In genomic region chr12:124213606-124214347, GRCh38 we compare ENCODE assay signal across 30 cellular contexts.
DNase-seq lines count a peak whose midpoint lies in the region; ATAC-seq and TF ChIP-seq lines count a peak whose summit lies in the region.
"Had no signal": no experiment of that assay in that cellular context is flagged by ENCODE, and none has a peak within 500 bp of the region (broad histone marks: within the 10 kb centered on the region; RNA-seq: fewer than 3 reads in every experiment).

No MANE protein-coding gene starts in this region.

- DNase-seq in A172 (ENCODE audit: low spot score) (peak; percentile 76), RPMI7951 (ENCODE audit: low read depth) (peak; percentile 80), choroid plexus epithelial cell (ENCODE audit: low read depth) (peak; percentile 93), UCSD-AML1 (lab: John Stamatoyannopoulos, UW; ENCODE audit: unreplicated experiment) (no peak), NCI-H510A treated with DMSO at 0.1 percent for 48 hours (lab: John Stamatoyannopoulos, UW) (no peak)
- no peak for DNase-seq in stimulated activated CD8-positive, alpha-beta memory T cell treated with anti-CD3 and anti-CD28 coated beads, Interleukin-4, amount 100 ng/mL, for 48 hours
- DNase-seq: activated CD4-positive, alpha-beta T cell treated with anti-CD3 and anti-CD28 coated beads, Interleukin-2, amount 10 ng/mL, durations not matched to agents 7 days and 5 days; AML-193; CD4-positive, alpha-beta memory T cell; foreskin keratinocyte; heart right ventricle; KBM-7; kidney glomerular epithelial cell; NCI-H1105; NCI-H2081 treated with DMSO at 0.1 percent for 48 hours; NCI-H2227 treated with DMSO at 0.1 percent for 48 hours; NCI-H69; Peyer's patch; stimulated activated CD4-positive, alpha-beta T cell treated with anti-CD3 and anti-CD28 coated beads, Interleukin-1b, Interleukin-23, amount 100 ng/mL, for 48 hours; stimulated activated naive CD8-positive, alpha-beta T cell treated with anti-CD3 and anti-CD28 coated beads, Interleukin-15, Interleukin-2, amounts not matched to agents 100 U/mL and 50 U/mL, for 24 hours; T-helper 9 cell; testis had no signal

- peak overlapping the region; percentile 18 to 85 (median 58) for H3K27ac Mint-ChIP-seq in nephron
- H3K27ac Mint-ChIP-seq: activated CD4-positive, alpha-beta T cell treated with anti-CD3 and anti-CD28 coated beads, Interleukin-2, amount 10 ng/mL, durations not matched to agents 7 days and 5 days; activated naive CD4-positive, alpha-beta T cell treated with anti-CD3 and anti-CD28 coated beads, Interleukin-2, amount 50 U/mL, for 24 hours; CD4-positive, alpha-beta memory T cell; dendritic cell treated with granulocyte-macrophage colony-stimulating factor and Interleukin-4, amounts not matched to agents 40 ng/mL and 50 ng/mL, for 4 days; WTC11 had no signal

- no peak overlapping the region for H3K4me3 ChIP-seq in choroid plexus epithelial cell (ENCODE audit: low read depth, low read length)
- H3K4me3 ChIP-seq: heart right ventricle, lung, Peyer's patch, smooth muscle cell, testis had no signal

- H3K36me3 Mint-ChIP-seq in nephron (ENCODE audit: low read depth), result peaks cover 11% of the 10 kb centered on the region

- no peak for ATAC-seq in GM18868 (IDR thresholded peaks at IDR 0.05; ENCODE audit: unreplicated experiment)
- ATAC-seq: foreskin keratinocyte; heart right ventricle; stimulated activated naive CD8-positive, alpha-beta T cell treated with anti-CD3 and anti-CD28 coated beads, Interleukin-15, Interleukin-2, amounts not matched to agents 100 U/mL and 50 U/mL, for 24 hours; WTC11 had no signal

- no peak overlapping the region for H3K4me3 Mint-ChIP-seq in nephron
- H3K4me3 Mint-ChIP-seq: activated CD4-positive, alpha-beta T cell treated with anti-CD3 and anti-CD28 coated beads, Interleukin-2, amount 10 ng/mL, durations not matched to agents 7 days and 5 days; activated naive CD4-positive, alpha-beta T cell treated with anti-CD3 and anti-CD28 coated beads, Interleukin-2, amount 50 U/mL, for 24 hours; CD4-positive, alpha-beta memory T cell; central memory CD8-positive, alpha-beta T cell; dendritic cell treated with granulocyte-macrophage colony-stimulating factor and Interleukin-4, amounts not matched to agents 40 ng/mL and 50 ng/mL, for 4 days; WTC11 had no signal

- H3K27me3 Mint-ChIP-seq in nephron (ENCODE audit: low read depth), result peaks cover 13% of the 10 kb centered on the region
- H3K27me3 Mint-ChIP-seq: activated CD4-positive, alpha-beta T cell treated with anti-CD3 and anti-CD28 coated beads, Interleukin-2, amount 10 ng/mL, durations not matched to agents 7 days and 5 days; activated naive CD4-positive, alpha-beta T cell treated with anti-CD3 and anti-CD28 coated beads, Interleukin-2, amount 50 U/mL, for 24 hours had no signal

- H3K4me1 Mint-ChIP-seq in nephron, result peaks cover 18% of the 10 kb centered on the region
- H3K4me1 Mint-ChIP-seq: activated naive CD4-positive, alpha-beta T cell treated with anti-CD3 and anti-CD28 coated beads, Interleukin-2, amount 50 U/mL, for 24 hours; CD4-positive, alpha-beta memory T cell; central memory CD8-positive, alpha-beta T cell had no signal

- no peak for TF ChIP-seq CTCF in choroid plexus epithelial cell (conservative IDR thresholded peaks at IDR 0.05; ENCODE audit: low read depth, low read length)
- no peak for TF ChIP-seq CTCF in nephron (IDR thresholded peaks at IDR 0.05; ENCODE audit: unreplicated experiment in 3 of 3)

- H3K9me3 Mint-ChIP-seq in nephron, result peaks cover 21% of the 10 kb centered on the region
- H3K9me3 Mint-ChIP-seq: dendritic cell treated with granulocyte-macrophage colony-stimulating factor and Interleukin-4, amounts not matched to agents 40 ng/mL and 50 ng/mL, for 4 days had no signal

Comparison
In these comparisons a context has a peak if more than half of its experiments do, and no peak if none do; other contexts are left out.
1. DNase-seq: peak in A172 (single experiment), RPMI7951 (single experiment) and choroid plexus epithelial cell (single experiment); none in stimulated activated CD8-positive, alpha-beta memory T cell treated with anti-CD3 and anti-CD28 coated beads, Interleukin-4, amount 100 ng/mL, for 48 hours (single experiment), UCSD-AML1 (single experiment) and NCI-H510A treated with DMSO at 0.1 percent for 48 hours (single experiment).